Comparison of ENCODE assay signal across 8 cellular contexts in genomic region chr2:73780242-73780582, GRCh38. TPM values are rescaled to one million over a fixed set of nuclear protein-coding genes. Genes with fewer than 3 reads are reported as not detected.
DNase-seq lines count a peak whose midpoint lies in the region; ATAC-seq and TF ChIP-seq lines count a peak whose summit lies in the region.

No MANE protein-coding gene starts in this region.

- in situ Hi-C loops in SK-MEL-5 (cut with HindIII; ENCODE audit: low pct_unique_long_range_greater_than_20kb, low sequenced_read_pairs) = no loop called here
- in situ Hi-C loops in gastrocnemius medialis (cut with MboI; ENCODE audit: low sequenced_read_pairs in 4 of 4) = loop anchor here in 2 of 4 donors (25.0 kb wide), 1 partner anchor 93 kb away; no protein-coding TSS in a partner anchor

- no peak for TF ChIP-seq POLR2A in gastrocnemius medialis (IDR thresholded peaks at IDR 0.05)

- H3K27me3 ChIP-seq in esophagus (ENCODE audit: control insufficient read depth in 1 of 2, insufficient read depth in 2 of 2, low read length in 2 of 2) (no peaks in the 10 kb centered on the region), gastrocnemius medialis (no peaks in the 10 kb centered on the region)

- ATAC-seq in gastrocnemius medialis = peak in 1 of 2 donors; percentile 4
- no peak for ATAC-seq in GM21717 (IDR thresholded peaks at IDR 0.05; ENCODE audit: unreplicated experiment)
- no peak for ATAC-seq in GM21381 (IDR thresholded peaks at IDR 0.05; ENCODE audit: unreplicated experiment)

- intact Hi-C loops in gastrocnemius medialis (cut with DNase I; ENCODE audit: low total_unique reads) = loop anchor here (10.0 kb wide), 2 partner anchors 45 to 145 kb away; partner anchors contain the start of gene TPRKB

- H3K27ac ChIP-seq in esophagus (ENCODE audit: low read depth in 2 of 2, low read length in 1 of 2) (no peak overlapping the region), gastrocnemius medialis (peak overlapping the region; percentile 90 to 98 (median 96))

- no peak for DNase-seq in GM12865 (ENCODE audit: low read depth)
- peak; percentile 7 for DNase-seq in SK-MEL-5 (ENCODE audit: low read depth, low spot score)
- no peak for DNase-seq in gastrocnemius medialis
- no peak for DNase-seq in KG1 (lab: John Stamatoyannopoulos, UW)
- no peak for DNase-seq in germinal center (ENCODE audit: low spot score)

- no peaks in the 10 kb centered on the region for H3K9me3 ChIP-seq in esophagus (ENCODE audit: control insufficient read depth in 2 of 2, insufficient read depth in 1 of 2, low read depth in 1 of 2, low read length in 1 of 2)
- no peaks in the 10 kb centered on the region for H3K9me3 ChIP-seq in gastrocnemius medialis

- WGBS in esophagus, 2 donors = 4% methylated on average over 6 of the region's 6 CpGs

- H3K36me3 ChIP-seq in esophagus (ENCODE audit: control insufficient read depth in 2 of 2, insufficient read depth in 2 of 2, low read length in 1 of 2) (peaks cover 0 to 3% of the 10 kb centered on the region in 2 donors), gastrocnemius medialis (peaks cover 0 to 19% of the 10 kb centered on the region in 2 donors)

- TF ChIP-seq CTCF in GM12865 (IDR thresholded peaks at IDR 0.05; ENCODE audit: insufficient read depth, low read depth, low read length, missing control alignments) (no peak), gastrocnemius medialis (IDR thresholded peaks at IDR 0.05 in 4 of 5, conservative IDR thresholded peaks at IDR 0.05 in 1 of 5) (no peak)

- H3K4me1 ChIP-seq in esophagus (ENCODE audit: control insufficient read depth in 2 of 2, insufficient read depth in 2 of 2, low read length in 1 of 2) = peaks cover 0 to 3% of the 10 kb centered on the region in 2 donors
- peaks cover 13 to 15% of the 10 kb centered on the region in 2 donors for H3K4me1 ChIP-seq in gastrocnemius medialis

- peak overlapping the region; percentile 23 for H3K4me3 ChIP-seq in GM12865 (ENCODE audit: low read depth, low read length)
- H3K4me3 ChIP-seq in esophagus (ENCODE audit: low read depth in 1 of 2, low read length in 2 of 2) = peak overlapping the region; percentile 88 to 94
- H3K4me3 ChIP-seq in gastrocnemius medialis = peak overlapping the region; percentile 83 to 99 (median 98)

RNA-seq across cellular contexts. Expression of gene DUSP11, which starts 0.3 kb away (rescaled TPM):
- 42.5 and 45.3 TPM in 2 replicates for total RNA-seq in SK-MEL-5 (2014; rRNA removed; shearing (Covaris generic))
- polyA plus RNA-seq in SK-MEL-5 (2015; cell fraction: cytosol; rRNA removed) = 25.9 and 31.5 TPM in 2 replicates
- polyA plus RNA-seq in SK-MEL-5 (2015; cell fraction: nucleus; rRNA removed) = 16.3 and 16.9 TPM in 2 replicates
- 10 to 100 TPM; 25.5 to 27.0 TPM for polyA plus RNA-seq in esophagus
- 10 to 100 TPM; 13.6 to 15.8 (median 14.7) TPM for total RNA-seq in gastrocnemius medialis

RNA-seq across cellular contexts. Expression of gene C2orf78, which starts 3.8 kb away (rescaled TPM):
- not detected in 2 replicates for total RNA-seq in SK-MEL-5 (2014; rRNA removed; shearing (Covaris generic))
- polyA plus RNA-seq in SK-MEL-5 (2015; cell fraction: cytosol; rRNA removed) = not detected in 2 replicates
- not detected in 2 replicates for polyA plus RNA-seq in SK-MEL-5 (2015; cell fraction: nucleus; rRNA removed)
- not detected for polyA plus RNA-seq in esophagus
- under 1 TPM in 1 of 4 donors, not detected in 3; 0.16 TPM for total RNA-seq in gastrocnemius medialis

RNA-seq across cellular contexts. Expression of gene TPRKB, which starts 43.1 kb away (rescaled TPM):
- total RNA-seq in SK-MEL-5 (2014; rRNA removed; shearing (Covaris generic)) = 68.5 and 75.0 TPM in 2 replicates
- polyA plus RNA-seq in SK-MEL-5 (2015; cell fraction: cytosol; rRNA removed) = 50.5 and 53.0 TPM in 2 replicates
- polyA plus RNA-seq in SK-MEL-5 (2015; cell fraction: nucleus; rRNA removed) = 35.6 and 48.9 TPM in 2 replicates
- polyA plus RNA-seq in esophagus = 10 to 100 TPM; 47.5 to 47.6 TPM
- 10 to 100 TPM; 49.4 to 90.1 (median 55.9) TPM for total RNA-seq in gastrocnemius medialis

RNA-seq across cellular contexts. Expression of gene STAMBP, which starts 48.5 kb away (rescaled TPM):
- 86.6 and 91.4 TPM in 2 replicates for total RNA-seq in SK-MEL-5 (2014; rRNA removed; shearing (Covaris generic))
- 56.6 and 61.1 TPM in 2 replicates for polyA plus RNA-seq in SK-MEL-5 (2015; cell fraction: cytosol; rRNA removed)
- polyA plus RNA-seq in SK-MEL-5 (2015; cell fraction: nucleus; rRNA removed) = 91.3 and 122 TPM in 2 replicates
- polyA plus RNA-seq in esophagus = 10 to 100 TPM; 26.0 to 31.3 TPM
- 10 to 100 TPM; 38.0 to 85.4 (median 67.1) TPM for total RNA-seq in gastrocnemius medialis

Comparison
In these comparisons a context has a peak if more than half of its experiments do, and no peak if none do; other contexts are left out.
1. H3K4me3 ChIP-seq: peak in every context shown above with its lines; median percentile 98 in gastrocnemius medialis; 91 in esophagus; 23 in GM12865.
2. H3K27ac ChIP-seq: peak in gastrocnemius medialis (4 of 4); none in esophagus (0 of 2).